ENCODE assay signal across 8 cellular contexts in genomic region chrX:154380153-154380552, GRCh38. TPM values are rescaled to one million over a fixed set of nuclear protein-coding genes. Genes with fewer than 3 reads are reported as not detected.
DNase-seq lines count a peak whose midpoint lies in the region; ATAC-seq and TF ChIP-seq lines count a peak whose summit lies in the region.

No MANE protein-coding gene starts in this region.

- H3K4me3 ChIP-seq in GM06990 (replicated peaks; ENCODE audit: low read depth, low read length): peak overlapping the region; percentile 78
- peak overlapping the region; percentile 82 for H3K4me3 ChIP-seq in SK-N-MC
- peak overlapping the region; percentile 75 for H3K4me3 ChIP-seq in fibroblast of the aortic adventitia (ENCODE audit: low read depth, low read length)
- peak overlapping the region; percentile 61 for H3K4me3 ChIP-seq in rectal smooth muscle tissue (ENCODE audit: low read length)

- ATAC-seq in sciatic nerve (no peak), HG02763 (IDR thresholded peaks at IDR 0.05; ENCODE audit: unreplicated experiment) (no peak), GM21528 (IDR thresholded peaks at IDR 0.05; ENCODE audit: low FRiP score, unreplicated experiment) (no peak), GM18520 (IDR thresholded peaks at IDR 0.05; ENCODE audit: unreplicated experiment) (no peak)

- no peak for DNase-seq in GM06990 (ENCODE audit: extremely low read depth, insufficient read length)
- DNase-seq in SK-N-MC (ENCODE audit: low read depth, low spot score): no peak
- no peak for DNase-seq in fibroblast of the aortic adventitia (ENCODE audit: low read depth)
- DNase-seq in sciatic nerve (ENCODE audit: low spot score): no peak

- H3K9ac ChIP-seq in SK-N-MC (ENCODE audit: insufficient read length) (peak overlapping the region; percentile 97), rectal smooth muscle tissue (ENCODE audit: low read length) (peak overlapping the region; percentile 68)

- no peak for TF ChIP-seq CTCF in GM06990 (IDR thresholded peaks at IDR 0.05; ENCODE audit: insufficient read depth, low read length, poor library complexity, severe bottlenecking)
- TF ChIP-seq CTCF in fibroblast of the aortic adventitia (IDR thresholded peaks at IDR 0.05; ENCODE audit: insufficient read depth, low read length): no peak

- no peaks in the 10 kb centered on the region for H3K9me3 ChIP-seq in SK-N-MC (ENCODE audit: low read depth, low read length)

- H3K36me3 ChIP-seq in GM06990 (ENCODE audit: control insufficient read depth, insufficient read depth, low read length) (peaks cover 1% of the 10 kb centered on the region), SK-N-MC (ENCODE audit: insufficient read depth, low read length) (no peaks in the 10 kb centered on the region; the same call in 1 of the 2 replicates), rectal smooth muscle tissue (ENCODE audit: control insufficient read depth, insufficient read depth, low read length) (no peaks in the 10 kb centered on the region)

- H3K27me3 ChIP-seq in GM06990 (replicated peaks; ENCODE audit: control insufficient read depth, insufficient read depth, low read length) (no peaks in the 10 kb centered on the region), rectal smooth muscle tissue (ENCODE audit: control insufficient read depth, insufficient read depth, low read length) (peaks cover 5% of the 10 kb centered on the region)

- no peak overlapping the region for H3K27ac ChIP-seq in SK-N-MC
- H3K27ac ChIP-seq in rectal smooth muscle tissue (ENCODE audit: low read depth, low read length): peak overlapping the region; percentile 97

- intact Hi-C loops in sciatic nerve (cut with DNase I): no loop called here

- H3K4me1 ChIP-seq in rectal smooth muscle tissue (ENCODE audit: control insufficient read depth, insufficient read depth, low read length): peaks cover 15% of the 10 kb centered on the region

RNA-seq across cellular contexts. Expression of gene EMD, which starts 1.1 kb away (rescaled TPM):
- total RNA-seq in fibroblast of the aortic adventitia (ENCODE audit: low replicate concordance): 9.6 and 29.9 TPM in 2 replicates
- 61.5 TPM for total RNA-seq in sciatic nerve

RNA-seq across cellular contexts. Expression of gene FLNA, which starts 5.7 kb away (rescaled TPM):
- 549 and 1,365 TPM in 2 replicates for total RNA-seq in fibroblast of the aortic adventitia (ENCODE audit: low replicate concordance)
- total RNA-seq in sciatic nerve: 1,228 TPM

RNA-seq across cellular contexts. Expression of gene RPL10, which starts 18.0 kb away (rescaled TPM):
- total RNA-seq in fibroblast of the aortic adventitia (ENCODE audit: low replicate concordance) (1,297 and 3,230 TPM in 2 replicates), sciatic nerve (2,095 TPM)

RNA-seq across cellular contexts. Expression of gene DNASE1L1, which starts 28.9 kb away (rescaled TPM):
- total RNA-seq in fibroblast of the aortic adventitia (ENCODE audit: low replicate concordance): 15.8 and 31.0 TPM in 2 replicates
- total RNA-seq in sciatic nerve: 18.4 TPM

RNA-seq across cellular contexts. Expression of gene TAFAZZIN, which starts 31.2 kb away (rescaled TPM):
- total RNA-seq in fibroblast of the aortic adventitia (ENCODE audit: low replicate concordance): 18.0 and 30.9 TPM in 2 replicates
- total RNA-seq in sciatic nerve: 56.7 TPM
